In the genomic region with DNA sequence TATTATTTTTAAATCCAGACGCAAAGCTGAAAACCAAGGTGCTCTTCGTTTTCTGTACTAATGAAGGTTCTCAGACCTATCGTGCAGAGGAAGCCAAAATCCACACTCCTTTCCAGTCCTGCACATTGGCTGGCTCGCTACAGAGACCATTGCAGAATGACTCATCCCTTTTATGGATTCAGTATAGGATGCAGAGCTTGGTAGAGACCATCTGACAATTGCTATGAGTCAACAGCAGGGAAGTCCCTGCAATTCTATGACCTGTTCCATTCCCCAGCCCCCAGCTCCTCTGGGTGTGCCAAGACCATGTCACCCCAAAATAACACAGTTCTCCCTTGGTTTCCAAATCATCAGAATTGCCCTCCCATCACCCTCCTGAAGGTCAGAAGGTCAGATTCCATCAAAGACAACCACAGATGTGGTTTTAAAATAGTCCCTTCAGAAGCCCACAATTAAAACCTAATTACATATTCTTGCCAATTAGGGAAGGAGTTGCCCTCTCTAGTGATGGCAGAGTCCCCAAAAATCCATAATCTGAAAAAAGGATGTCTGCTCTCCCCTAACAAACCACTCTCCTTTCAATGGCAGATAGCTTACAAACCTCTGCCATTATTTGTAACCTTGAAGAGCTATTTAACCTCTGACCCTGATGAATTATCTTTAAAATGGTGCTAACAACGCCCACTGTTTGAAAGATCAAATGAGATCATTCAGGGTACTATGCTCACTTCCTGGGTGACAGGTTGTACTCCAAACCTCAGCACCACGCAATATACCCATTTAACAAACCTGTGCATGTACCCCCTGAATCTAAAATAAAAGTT, we compare ENCODE assay signal across 20 cellular contexts.
DNase-seq lines count a peak whose midpoint lies in the region; ATAC-seq and TF ChIP-seq lines count a peak whose summit lies in the region.
"Had no signal": no experiment of that assay in that cellular context is flagged by ENCODE, and none has a peak within 500 bp of the region (broad histone marks: within the 10 kb centered on the region; RNA-seq: fewer than 3 reads in every experiment).

No MANE protein-coding gene starts in this region.

- CTCF ChIA-PET in activated CD4-positive, alpha-beta T cell treated with anti-CD3 and anti-CD28 coated beads for 36 hours (lab: Charles Lee): no interaction called here

- peaks cover 13% of the 10 kb centered on the region for H3K27me3 ChIP-seq in RWPE2 (ENCODE audit: insufficient read depth, poor library complexity, severe bottlenecking)
- H3K27me3 ChIP-seq: heart left ventricle, transverse colon had no signal

- peak; percentile 36 for ATAC-seq in activated CD4-positive, alpha-beta T cell treated with anti-CD3 and anti-CD28 coated beads for 36 hours
- ATAC-seq in HG03342 (IDR thresholded peaks at IDR 0.05; ENCODE audit: unreplicated experiment): peak; percentile 69
- ATAC-seq in RWPE2 (ENCODE audit: low read depth): peak; percentile 61; the same call in 2 of the 3 replicates
- peak; percentile 31 for ATAC-seq in stimulated activated memory B cell treated with anti-CD40 and anti-IgM and Interleukin-4, amounts not matched to agents 10 μg/mL and 1 μg/mL and 100 μg/mL, for 72 hours
- ATAC-seq: heart left ventricle had no signal

- POLR2A ChIA-PET in activated CD4-positive, alpha-beta T cell treated with anti-CD3 and anti-CD28 coated beads for 36 hours (lab: Charles Lee): no interaction called here

- H3K4me1 ChIP-seq in RWPE2 (ENCODE audit: insufficient read depth, poor library complexity, severe bottlenecking): no peaks in the 10 kb centered on the region
- H3K4me1 ChIP-seq: Caco-2, heart left ventricle, SJSA1 had no signal

- H3K36me3 ChIP-seq in RWPE2 (ENCODE audit: low read depth): no peaks in the 10 kb centered on the region
- H3K36me3 ChIP-seq: heart left ventricle, SJSA1, transverse colon had no signal

- TF ChIP-seq CTCF in RWPE2 (IDR thresholded peaks at IDR 0.05; ENCODE audit: poor library complexity, severe bottlenecking): no peak

- H3K9me3 Mint-ChIP-seq in activated CD4-positive, alpha-beta T cell treated with anti-CD3 and anti-CD28 coated beads for 36 hours (ENCODE audit: low read depth): no peaks in the 10 kb centered on the region
- H3K9me3 Mint-ChIP-seq in stimulated activated memory B cell treated with anti-CD40 and anti-IgM and Interleukin-4, amounts not matched to agents 10 μg/mL and 1 μg/mL and 100 μg/mL, for 72 hours: no peaks in the 10 kb centered on the region

- intact Hi-C loops in activated CD4-positive, alpha-beta T cell treated with anti-CD3 and anti-CD28 coated beads for 36 hours (cut with DNase I, micrococcal nuclease): no loop called here

- DNase-seq in activated CD4-positive, alpha-beta T cell treated with anti-CD3 and anti-CD28 coated beads for 36 hours: no peak
- DNase-seq in activated CD4-positive, alpha-beta T cell treated with anti-CD3 and anti-CD28 coated beads, Interleukin-2, amount 50 U/mL, for 1 hour: no peak
- DNase-seq in RWPE2 (ENCODE audit: low spot score) (no peak), OCI-M1 (lab: John Stamatoyannopoulos, UW) (no peak)
- DNase-seq in stimulated activated CD4-positive, alpha-beta T cell treated with anti-CD3 and anti-CD28 coated beads, Interleukin-2, amount 100 ng/mL, for 48 hours: no peak
- DNase-seq in stimulated activated CD4-positive, alpha-beta T cell treated with anti-CD3 and anti-CD28 coated beads, Interleukin-12 subunit alpha, Interleukin-12 subunit beta, amount 100 ng/mL, for 4 hours: no peak
- DNase-seq: activated CD8-positive, alpha-beta memory T cell treated with anti-CD3 and anti-CD28 coated beads, Interleukin-2, amount 50 U/mL, for 4 hours; activated naive CD4-positive, alpha-beta T cell treated with anti-CD3 and anti-CD28 coated beads, Interleukin-2, amount 50 U/mL, for 16 hours; Caco-2; heart left ventricle; kidney glomerular epithelial cell; NCI-H1694; NCI-H526 treated with DMSO at 0.1 percent for 48 hours; stimulated activated CD4-positive, alpha-beta T cell treated with anti-CD3 and anti-CD28 coated beads, Interleukin-15, amount 100 ng/mL, for 24 hours; transverse colon had no signal

- no peaks in the 10 kb centered on the region for H3K36me3 Mint-ChIP-seq in activated CD4-positive, alpha-beta T cell treated with anti-CD3 and anti-CD28 coated beads for 36 hours (ENCODE audit: low read depth)
- no peaks in the 10 kb centered on the region for H3K36me3 Mint-ChIP-seq in stimulated activated memory B cell treated with anti-CD40 and anti-IgM and Interleukin-4, amounts not matched to agents 10 μg/mL and 1 μg/mL and 100 μg/mL, for 72 hours

- no peaks in the 10 kb centered on the region for H3K9me3 ChIP-seq in RWPE2 (ENCODE audit: severe bottlenecking)
- H3K9me3 ChIP-seq: Caco-2, SJSA1, transverse colon had no signal

- no peak overlapping the region for H3K27ac ChIP-seq in RWPE2 (ENCODE audit: poor library complexity, severe bottlenecking)
- H3K27ac ChIP-seq: epithelial cell of prostate, heart left ventricle, SJSA1, transverse colon, VCaP had no signal

- no peak overlapping the region for H3K27ac Mint-ChIP-seq in activated CD4-positive, alpha-beta T cell treated with anti-CD3 and anti-CD28 coated beads for 36 hours
- no peak overlapping the region for H3K27ac Mint-ChIP-seq in stimulated activated memory B cell treated with anti-CD40 and anti-IgM and Interleukin-4, amounts not matched to agents 10 μg/mL and 1 μg/mL and 100 μg/mL, for 72 hours

- H3K4me1 Mint-ChIP-seq in activated CD4-positive, alpha-beta T cell treated with anti-CD3 and anti-CD28 coated beads for 36 hours: no peaks in the 10 kb centered on the region
- no peaks in the 10 kb centered on the region for H3K4me1 Mint-ChIP-seq in stimulated activated memory B cell treated with anti-CD40 and anti-IgM and Interleukin-4, amounts not matched to agents 10 μg/mL and 1 μg/mL and 100 μg/mL, for 72 hours

- H3K27me3 Mint-ChIP-seq in activated CD4-positive, alpha-beta T cell treated with anti-CD3 and anti-CD28 coated beads for 36 hours: peaks cover 28% of the 10 kb centered on the region
- peaks cover 51% of the 10 kb centered on the region for H3K27me3 Mint-ChIP-seq in stimulated activated memory B cell treated with anti-CD40 and anti-IgM and Interleukin-4, amounts not matched to agents 10 μg/mL and 1 μg/mL and 100 μg/mL, for 72 hours

- H3K4me3 ChIP-seq in RWPE2 (ENCODE audit: severe bottlenecking): no peak overlapping the region
- H3K4me3 ChIP-seq: heart left ventricle, SJSA1, transverse colon had no signal

- H3K4me3 Mint-ChIP-seq in activated CD4-positive, alpha-beta T cell treated with anti-CD3 and anti-CD28 coated beads for 36 hours: no peak overlapping the region
- no peak overlapping the region for H3K4me3 Mint-ChIP-seq in stimulated activated memory B cell treated with anti-CD40 and anti-IgM and Interleukin-4, amounts not matched to agents 10 μg/mL and 1 μg/mL and 100 μg/mL, for 72 hours
